Comparison of ENCODE assay signal across 27 cellular contexts in the genomic region with DNA sequence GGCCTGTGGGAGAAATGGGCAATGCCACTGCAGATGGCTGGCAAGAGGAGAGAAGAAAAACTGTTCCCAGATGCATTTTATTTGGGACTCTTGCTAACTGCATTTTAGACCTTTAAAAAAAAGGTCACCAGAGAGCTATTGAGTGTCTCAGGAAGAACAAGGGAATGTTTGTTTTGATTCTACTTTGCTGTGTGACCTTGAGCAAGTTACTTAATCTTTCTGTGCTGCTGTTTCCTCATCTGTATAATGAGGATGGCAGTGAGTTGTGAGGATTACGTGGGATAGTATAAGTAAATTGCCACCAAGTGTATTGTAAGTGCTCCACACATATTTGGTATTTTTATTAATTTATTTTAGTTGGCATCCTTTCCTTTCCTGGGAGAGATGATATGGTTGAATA.
"Had no signal": no experiment of that assay in that cellular context is flagged by ENCODE, and none has a peak within 500 bp of the region (broad histone marks: within the 10 kb centered on the region; RNA-seq: fewer than 3 reads in every experiment).

No MANE protein-coding gene starts in this region.

- ATAC-seq: activated CD4-positive, alpha-beta T cell treated with anti-CD3 and anti-CD28 coated beads for 36 hours; activated CD8-positive, alpha-beta T cell treated with anti-CD3 and anti-CD28 coated beads for 36 hours; activated T-cell treated with anti-CD3 and anti-CD28 coated beads, Interleukin-2, amount 50 U/mL, for 4 hours; activated T-helper 17 cell treated with anti-CD3 and anti-CD28 coated beads, Interleukin-2, amount 50 U/mL, for 72 hours; gastroesophageal sphincter; T-helper 17 cell had no signal

- H3K27me3 ChIP-seq: esophagus squamous epithelium had no signal

- H3K4me1 Mint-ChIP-seq: activated CD4-positive, alpha-beta T cell treated with anti-CD3 and anti-CD28 coated beads for 36 hours; activated CD4-positive, alpha-beta T cell treated with anti-CD3 and anti-CD28 coated beads, Interleukin-2, amount 10 ng/mL, durations not matched to agents 7 days and 5 days; activated T-helper 17 cell treated with anti-CD3 and anti-CD28 coated beads, Interleukin-2, amount 50 U/mL, for 72 hours; T-helper 17 cell had no signal

- H3K9me3 ChIP-seq: esophagus squamous epithelium, gastroesophageal sphincter had no signal

- H3K36me3 Mint-ChIP-seq: activated naive CD8-positive, alpha-beta T cell had no signal

- H3K4me1 ChIP-seq: esophagus squamous epithelium, gastroesophageal sphincter had no signal

- H3K27ac ChIP-seq: epithelial cell of prostate, esophagus squamous epithelium, gastroesophageal sphincter, WERI-Rb-1 had no signal

- H3K4me3 ChIP-seq: esophagus squamous epithelium, gastroesophageal sphincter had no signal

- H3K36me3 ChIP-seq: esophagus squamous epithelium, gastroesophageal sphincter, WERI-Rb-1 had no signal

- H3K4me3 Mint-ChIP-seq: activated CD4-positive, alpha-beta T cell treated with anti-CD3 and anti-CD28 coated beads for 36 hours; activated CD4-positive, alpha-beta T cell treated with anti-CD3 and anti-CD28 coated beads, Interleukin-2, amount 10 ng/mL, durations not matched to agents 7 days and 5 days; activated CD8-positive, alpha-beta T cell treated with anti-CD3 and anti-CD28 coated beads for 36 hours; activated naive CD8-positive, alpha-beta T cell; activated T-cell treated with anti-CD3 and anti-CD28 coated beads, Interleukin-2, amount 50 U/mL, for 4 hours; activated T-helper 17 cell treated with anti-CD3 and anti-CD28 coated beads, Interleukin-2, amount 50 U/mL, for 72 hours; T-helper 17 cell; T-helper 2 cell treated with Interferon-gamma antibody and Interleukin-4, amounts not matched to agents 5 μg/mL and 100 μg/mL, for 36 hours had no signal

- H3K27ac Mint-ChIP-seq: activated CD4-positive, alpha-beta T cell treated with anti-CD3 and anti-CD28 coated beads for 36 hours; activated CD4-positive, alpha-beta T cell treated with anti-CD3 and anti-CD28 coated beads, Interleukin-2, amount 10 ng/mL, durations not matched to agents 7 days and 5 days; activated CD8-positive, alpha-beta T cell treated with anti-CD3 and anti-CD28 coated beads for 36 hours; activated naive CD8-positive, alpha-beta T cell; activated T-helper 17 cell treated with anti-CD3 and anti-CD28 coated beads, Interleukin-2, amount 50 U/mL, for 72 hours; T-helper 17 cell; T-helper 2 cell treated with Interferon-gamma antibody and Interleukin-4, amounts not matched to agents 5 μg/mL and 100 μg/mL, for 36 hours had no signal

- DNase-seq: activated CD4-positive, alpha-beta T cell treated with anti-CD3 and anti-CD28 coated beads for 36 hours; activated CD4-positive, alpha-beta T cell treated with anti-CD3 and anti-CD28 coated beads, Interleukin-2, amount 10 ng/mL, durations not matched to agents 7 days and 5 days; activated CD4-positive, alpha-beta T cell treated with anti-CD3 and anti-CD28 coated beads, Interleukin-2, amount 50 U/mL, for 48 hours; activated CD4-positive, CD25-positive, alpha-beta regulatory T cell; activated CD4-positive, CD25-positive, alpha-beta regulatory T cell treated with anti-CD3 and anti-CD28 coated beads, Interleukin-2, amount 50 U/mL, for 72 hours; activated CD8-positive, alpha-beta memory T cell treated with anti-CD3 and anti-CD28 coated beads for 24 hours; activated CD8-positive, alpha-beta T cell treated with anti-CD3 and anti-CD28 coated beads for 36 hours; activated effector memory CD4-positive, alpha-beta T cell treated with Interleukin-2 at 50 U/mL for 16 hours; activated gamma-delta T cell treated with Interleukin-2 at 50 U/mL for 16 hours; activated naive CD4-positive, alpha-beta T cell treated with anti-CD3 and anti-CD28 coated beads, Interleukin-2, amount 50 U/mL, for 16 hours; activated naive CD4-positive, alpha-beta T cell treated with Interleukin-2 at 50 U/mL for 16 hours; activated T-cell treated with anti-CD3 and anti-CD28 coated beads, Interleukin-2, amount 50 U/mL, for 4 hours; amniotic stem cell; cortex of kidney; dermis blood vessel endothelial cell; effector CD8-positive, alpha-beta T cell; esophagus squamous epithelium; foreskin melanocyte; hippocampal formation; T-helper 17 cell; T1000; WERI-Rb-1 had no signal

- H3K9me3 Mint-ChIP-seq: activated CD4-positive, alpha-beta T cell treated with anti-CD3 and anti-CD28 coated beads, Interleukin-2, amount 10 ng/mL, durations not matched to agents 7 days and 5 days; activated CD8-positive, alpha-beta T cell treated with anti-CD3 and anti-CD28 coated beads for 36 hours; activated T-cell treated with anti-CD3 and anti-CD28 coated beads, Interleukin-2, amount 50 U/mL, for 4 hours; activated T-helper 17 cell treated with anti-CD3 and anti-CD28 coated beads, Interleukin-2, amount 50 U/mL, for 72 hours; T-helper 2 cell treated with Interferon-gamma antibody and Interleukin-4, amounts not matched to agents 5 μg/mL and 100 μg/mL, for 36 hours had no signal
